17 cellular contexts compared by ENCODE assay signal in the genomic region with DNA sequence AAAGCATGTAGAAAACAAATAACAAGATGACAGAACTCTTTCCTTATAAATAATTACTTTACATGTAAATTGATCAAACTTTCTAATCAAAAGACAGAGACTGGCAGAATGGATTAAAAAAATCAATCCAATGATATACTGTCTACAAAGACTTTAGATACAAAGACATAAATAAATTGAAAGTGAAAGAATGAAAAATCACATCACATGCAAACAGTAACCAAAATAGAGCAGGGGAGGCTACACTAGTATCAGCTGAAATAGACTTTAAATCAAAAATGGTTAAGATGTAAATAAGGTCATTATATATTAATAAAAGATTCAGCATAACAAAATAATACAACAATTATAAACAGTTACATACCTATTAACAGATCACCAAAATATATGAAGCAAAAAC.
"Had no signal": no experiment of that assay in that cellular context is flagged by ENCODE, and none has a peak within 500 bp of the region (broad histone marks: within the 10 kb centered on the region; RNA-seq: fewer than 3 reads in every experiment).

No MANE protein-coding gene starts in this region.

- DNase-seq: activated CD4-positive, alpha-beta T cell treated with anti-CD3 and anti-CD28 coated beads, Interleukin-2, amount 10 ng/mL, durations not matched to agents 7 days and 5 days; activated CD4-positive, CD25-positive, alpha-beta regulatory T cell; activated CD8-positive, alpha-beta memory T cell treated with anti-CD3 and anti-CD28 coated beads for 24 hours; activated gamma-delta T cell treated with Interleukin-2 at 50 U/mL for 16 hours; activated naive CD8-positive, alpha-beta T cell treated with anti-CD3 and anti-CD28 coated beads for 36 hours; anterior cingulate cortex; cerebellar nuclear complex; islet precursor cell; midbrain; ovary; spleen had no signal

- H3K4me1 Mint-ChIP-seq: neural progenitor cell had no signal

- H3K4me2 ChIP-seq: neural progenitor cell had no signal

- ATAC-seq: sciatic nerve had no signal

- H3K27me3 Mint-ChIP-seq: activated CD4-positive, alpha-beta T cell treated with anti-CD3 and anti-CD28 coated beads, Interleukin-2, amount 10 ng/mL, durations not matched to agents 7 days and 5 days; activated naive CD8-positive, alpha-beta T cell treated with anti-CD3 and anti-CD28 coated beads for 36 hours; dendritic cell treated with granulocyte-macrophage colony-stimulating factor and Interleukin-4, amounts not matched to agents 40 ng/mL and 50 ng/mL, for 4 days had no signal

- H3K9me3 ChIP-seq: ovary, thoracic aorta had no signal

- H3K9me3 Mint-ChIP-seq: dendritic cell treated with granulocyte-macrophage colony-stimulating factor and Interleukin-4, amounts not matched to agents 40 ng/mL and 50 ng/mL, for 4 days had no signal

- H3K9ac ChIP-seq: neural progenitor cell had no signal

- H3K4me3 ChIP-seq: lung, neural progenitor cell, ovary, spleen, thoracic aorta had no signal

- H3K4me3 Mint-ChIP-seq: activated CD4-positive, alpha-beta T cell treated with anti-CD3 and anti-CD28 coated beads, Interleukin-2, amount 10 ng/mL, durations not matched to agents 7 days and 5 days; activated naive CD8-positive, alpha-beta T cell treated with anti-CD3 and anti-CD28 coated beads for 36 hours; dendritic cell treated with granulocyte-macrophage colony-stimulating factor and Interleukin-4, amounts not matched to agents 40 ng/mL and 50 ng/mL, for 4 days; neural progenitor cell had no signal

- H3K27me3 ChIP-seq: neural progenitor cell, ovary, spleen had no signal

- H3K27ac ChIP-seq: epithelial cell of prostate, neural progenitor cell, ovary, spleen, thoracic aorta had no signal

- H3K36me3 ChIP-seq: ovary had no signal

- H2AFZ ChIP-seq: neural progenitor cell had no signal

- H3K27ac Mint-ChIP-seq: activated CD4-positive, alpha-beta T cell treated with anti-CD3 and anti-CD28 coated beads, Interleukin-2, amount 10 ng/mL, durations not matched to agents 7 days and 5 days; activated naive CD8-positive, alpha-beta T cell treated with anti-CD3 and anti-CD28 coated beads for 36 hours; dendritic cell treated with granulocyte-macrophage colony-stimulating factor and Interleukin-4, amounts not matched to agents 40 ng/mL and 50 ng/mL, for 4 days; neural progenitor cell had no signal
